Comparison of ENCODE assay signal across 8 cellular contexts in the genomic region with DNA sequence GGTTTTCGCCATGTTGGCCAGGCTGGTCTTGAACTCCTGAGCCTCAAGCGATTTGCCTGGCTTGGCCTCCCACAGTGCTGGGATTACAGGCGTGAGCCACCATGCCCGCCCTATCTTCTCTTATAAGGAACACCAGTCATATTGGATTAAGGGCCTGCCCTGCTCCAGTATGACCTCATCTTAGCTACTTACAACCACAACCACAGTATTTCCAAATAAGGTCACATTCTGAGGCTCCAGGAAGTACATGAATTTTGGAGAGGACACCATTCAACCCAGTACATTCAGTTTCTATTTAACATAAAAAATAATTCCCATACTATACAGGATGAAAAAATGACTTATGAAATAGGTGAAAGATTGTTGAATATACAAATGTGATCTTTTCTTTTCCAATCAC. TPM values are rescaled to one million over a fixed set of nuclear protein-coding genes. Genes with fewer than 3 reads are reported as not detected.
DNase-seq lines count a peak whose midpoint lies in the region; ATAC-seq, FAIRE-seq and TF ChIP-seq lines count a peak whose summit lies in the region.
"Not testable (repeated sequence)": the region's sequence is repeated elsewhere in the genome, so short reads cannot be mapped to it uniquely, and the experiment has no call there.

No MANE protein-coding gene starts in this region.

- ATAC-seq in GM19395 (IDR thresholded peaks at IDR 0.05; ENCODE audit: unreplicated experiment) = peak; percentile 90
- peak; percentile 65 for ATAC-seq in HCT116
- ATAC-seq in HG03196 (IDR thresholded peaks at IDR 0.05; ENCODE audit: unreplicated experiment) = peak; percentile 67
- peak; percentile 91 to 98 for ATAC-seq in activated T-cell treated with anti-CD3 and anti-CD28 coated beads, Interleukin-2, amount 50 U/mL, for 72 hours (replicated peaks in 1 of 2)
- ATAC-seq in stimulated activated naive CD8-positive, alpha-beta T cell treated with anti-CD3 and anti-CD28 coated beads, Interleukin-15, amount 100 ng/mL, for 72 hours = peak; percentile 95

- H3K36me3 ChIP-seq in HCT116 (ENCODE audit: control insufficient read depth in 1 of 2, insufficient read depth in 2 of 2, low read length in 2 of 2) = peaks cover 14 to 17% of the 10 kb centered on the region in 2 experiments; a peak in 3 of 4 replicates
- peaks cover 46% of the 10 kb centered on the region for H3K36me3 ChIP-seq in cardiac muscle cell

- RAD21 ChIA-PET in HCT116 (lab: Charles Lee; ENCODE audit: low non-redundant PET in 1 of 2, low total read pairs in 2 of 2, uncharacterized antibody in 2 of 2, unreplicated experiment in 2 of 2) = not testable (repeated sequence)

- peak; percentile 85 for FAIRE-seq in GM12891 (lab: Jason Lieb, UNC)

- not testable (repeated sequence) for H4K20me1 ChIP-seq in HCT116 (ENCODE audit: insufficient read depth)

- not testable (repeated sequence) for H3K4me2 ChIP-seq in HCT116 (ENCODE audit: low read length)

- intact Hi-C loops in HCT116 (cut with micrococcal nuclease) = not testable (repeated sequence)

- not testable (repeated sequence) for H3K27me3 Mint-ChIP-seq in activated T-cell treated with anti-CD3 and anti-CD28 coated beads, Interleukin-2, amount 50 U/mL, for 72 hours (ENCODE audit: low read depth); stimulated activated naive CD8-positive, alpha-beta T cell treated with anti-CD3 and anti-CD28 coated beads, Interleukin-15, amount 100 ng/mL, for 72 hours

- not testable (repeated sequence) for H3K27me3 ChIP-seq in HCT116 (ENCODE audit: insufficient read depth, low read length); cardiac muscle cell

- H3K4me3 ChIP-seq in HCT116 (replicated peaks in 1 of 2; ENCODE audit: low read depth in 1 of 2, low read length in 2 of 2); cardiac muscle cell: not testable (repeated sequence)

- DNase-seq in GM12891 (ENCODE audit: insufficient read length, low spot score); HCT116 (ENCODE audit: low read depth, low spot score); activated T-cell treated with anti-CD3 and anti-CD28 coated beads, Interleukin-2, amount 50 U/mL, for 72 hours; cardiac muscle cell (ENCODE audit: low read depth in 1 of 2, low spot score in 1 of 2); stimulated activated naive CD8-positive, alpha-beta T cell treated with anti-CD3 and anti-CD28 coated beads, Interleukin-15, amount 100 ng/mL, for 72 hours: not testable (repeated sequence)
- peak; percentile 81 for DNase-seq in MV-4-11 (lab: John Stamatoyannopoulos, UW)

- CTCF ChIA-PET in HCT116 (lab: Charles Lee) = not testable (repeated sequence)

- H3K9me3 ChIP-seq in HCT116 (ENCODE audit: control insufficient read depth in 1 of 2, insufficient read depth in 1 of 2, low read depth in 1 of 2, low read length in 2 of 2); cardiac muscle cell (ENCODE audit: low read depth): not testable (repeated sequence)

- BruUV-seq in HCT116 (replicated peaks; lab: Mats Ljungman, UMichigan) = not testable (repeated sequence)

- not testable (repeated sequence) for H3K79me2 ChIP-seq in HCT116 (ENCODE audit: insufficient read depth, low read length)

- TF ChIP-seq POLR2A in GM12891 (IDR thresholded peaks at IDR 0.05; ENCODE audit: low read depth, low read length); HCT116 (IDR thresholded peaks at IDR 0.05; ENCODE audit: borderline replicate concordance, extremely low read depth, insufficient read depth, insufficient read length): not testable (repeated sequence)

- TF ChIP-seq CTCF in HCT116 (IDR thresholded peaks at IDR 0.05 in 2 of 3, conservative IDR thresholded peaks at IDR 0.05 in 1 of 3; ENCODE audit: borderline replicate concordance in 1 of 3, insufficient read depth in 1 of 3, low read depth in 2 of 3, low read length in 2 of 3); cardiac muscle cell (IDR thresholded peaks at IDR 0.05; ENCODE audit: low read depth, low read length): not testable (repeated sequence)

- H3K4me3 Mint-ChIP-seq in activated T-cell treated with anti-CD3 and anti-CD28 coated beads, Interleukin-2, amount 50 U/mL, for 72 hours; stimulated activated naive CD8-positive, alpha-beta T cell treated with anti-CD3 and anti-CD28 coated beads, Interleukin-15, amount 100 ng/mL, for 72 hours: not testable (repeated sequence)

- POLR2A ChIA-PET in HCT116 (lab: Charles Lee) = not testable (repeated sequence)

- H3K4me1 Mint-ChIP-seq in activated T-cell treated with anti-CD3 and anti-CD28 coated beads, Interleukin-2, amount 50 U/mL, for 72 hours (ENCODE audit: low read depth) = not testable (repeated sequence)
- H3K4me1 Mint-ChIP-seq in stimulated activated naive CD8-positive, alpha-beta T cell treated with anti-CD3 and anti-CD28 coated beads, Interleukin-15, amount 100 ng/mL, for 72 hours = peaks cover 12% of the 10 kb centered on the region

- not testable (repeated sequence) for H3K27ac ChIP-seq in HCT116 (ENCODE audit: low read depth, low read length)
- H3K27ac ChIP-seq in cardiac muscle cell = peak overlapping the region; percentile 64

- H3K9me3 Mint-ChIP-seq in activated T-cell treated with anti-CD3 and anti-CD28 coated beads, Interleukin-2, amount 50 U/mL, for 72 hours; stimulated activated naive CD8-positive, alpha-beta T cell treated with anti-CD3 and anti-CD28 coated beads, Interleukin-15, amount 100 ng/mL, for 72 hours: not testable (repeated sequence)

- not testable (repeated sequence) for TF ChIP-seq RAD21 in HCT116 (IDR thresholded peaks at IDR 0.05; ENCODE audit: low read depth)

- not testable (repeated sequence) for H3K36me3 Mint-ChIP-seq in activated T-cell treated with anti-CD3 and anti-CD28 coated beads, Interleukin-2, amount 50 U/mL, for 72 hours (ENCODE audit: insufficient read depth in 2 of 2)

- not testable (repeated sequence) for H3K4me1 ChIP-seq in HCT116 (ENCODE audit: control insufficient read depth in 1 of 2, insufficient read depth in 2 of 2, low read length in 2 of 2); cardiac muscle cell (ENCODE audit: low read depth)

- not testable (repeated sequence) for H3K9ac ChIP-seq in HCT116 (ENCODE audit: low read length)

- H3K27ac Mint-ChIP-seq in activated T-cell treated with anti-CD3 and anti-CD28 coated beads, Interleukin-2, amount 50 U/mL, for 72 hours; stimulated activated naive CD8-positive, alpha-beta T cell treated with anti-CD3 and anti-CD28 coated beads, Interleukin-15, amount 100 ng/mL, for 72 hours: not testable (repeated sequence)

- not testable (repeated sequence) for H3K9me2 ChIP-seq in HCT116 (ENCODE audit: insufficient read depth)

- H2AFZ ChIP-seq in HCT116 (ENCODE audit: low read depth, low read length, poor library complexity, severe bottlenecking) = not testable (repeated sequence)

RNA-seq across cellular contexts. Expression of a gene that starts 37.6 kb away (rescaled TPM):
- 23.8 TPM for polyA plus RNA-seq in GM12891 (2012; ENCODE audit: low read depth, missing spikeins)
- 51.3 TPM for total RNA-seq in HCT116 (2021; ENCODE audit: unreplicated experiment)
- polyA plus RNA-seq in HCT116 (2012) = 12.4 and 14.9 TPM in 2 replicates
- total RNA-seq in activated T-cell treated with anti-CD3 and anti-CD28 coated beads, Interleukin-2, amount 50 U/mL, for 72 hours = 10 to 100 TPM; 21.3 to 21.6 TPM
- total RNA-seq in cardiac muscle cell = 71.4 and 115 TPM in 2 replicates
- polyA plus RNA-seq in cardiac muscle cell = 22.2 and 37.1 TPM in 2 replicates
